21 cellular contexts compared by ENCODE assay signal in the genomic region with DNA sequence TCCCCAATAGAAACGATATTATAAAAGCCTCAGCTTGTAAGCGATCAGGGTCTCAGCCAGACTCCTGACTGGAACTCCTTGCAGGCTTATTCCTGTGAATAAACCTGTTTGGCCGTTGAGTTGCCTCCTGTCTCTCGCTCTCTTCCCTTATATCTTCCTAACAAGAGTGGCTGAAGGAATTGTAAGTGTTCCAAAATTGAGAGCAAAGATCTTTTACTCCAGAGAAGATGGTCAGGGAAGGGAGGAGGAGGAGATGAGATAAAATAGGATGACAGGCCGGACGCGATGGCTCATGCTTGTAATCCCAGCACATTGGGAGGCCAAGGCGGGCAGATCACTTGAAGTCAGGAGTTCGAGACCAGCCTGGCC. TPM values are rescaled to one million over a fixed set of nuclear protein-coding genes. Genes with fewer than 3 reads are reported as not detected.
DNase-seq lines count a peak whose midpoint lies in the region; ATAC-seq, FAIRE-seq and TF ChIP-seq lines count a peak whose summit lies in the region.
"Had no signal": no experiment of that assay in that cellular context is flagged by ENCODE, and none has a peak within 500 bp of the region (broad histone marks: within the 10 kb centered on the region; RNA-seq: fewer than 3 reads in every experiment).

No MANE protein-coding gene starts in this region.

- H3F3A ChIP-seq in smooth muscle cell (ENCODE audit: low read depth), result peaks cover 6% of the 10 kb centered on the region

- H3K4me1 ChIP-seq in OCI-LY3 (ENCODE audit: low read length) (peaks cover 19% of the 10 kb centered on the region), smooth muscle cell (ENCODE audit: low read depth) (peaks cover 17% of the 10 kb centered on the region), upper lobe of left lung (peaks cover 17 to 25% (median 21%) of the 10 kb centered on the region in 4 donors)

- TF ChIP-seq CTCF in OCI-LY3 (IDR thresholded peaks at IDR 0.05; ENCODE audit: low read depth, low read length) (no peak), endothelial cell (IDR thresholded peaks at IDR 0.05; ENCODE audit: unreplicated experiment) (no peak), smooth muscle cell (IDR thresholded peaks at IDR 0.05; ENCODE audit: borderline replicate concordance, insufficient read depth, poor library complexity, severe bottlenecking) (no peak), upper lobe of left lung (IDR thresholded peaks at IDR 0.05) (no peak)

- H3K4me3 ChIP-seq in OCI-LY3 (ENCODE audit: low read length) (no peak overlapping the region), smooth muscle cell (no peak overlapping the region), upper lobe of left lung (no peak overlapping the region)
- H3K4me3 ChIP-seq: SK-N-MC had no signal

- no peak for TF ChIP-seq EP300 in upper lobe of left lung (IDR thresholded peaks at IDR 0.05)

- H3K27me3 Mint-ChIP-seq in activated naive CD8-positive, alpha-beta T cell, result no peaks in the 10 kb centered on the region
- no peaks in the 10 kb centered on the region for H3K27me3 Mint-ChIP-seq in activated naive CD8-positive, alpha-beta T cell treated with anti-CD3 and anti-CD28 coated beads, Interleukin-2, amount 50 U/mL, for 24 hours
- peaks cover 3% of the 10 kb centered on the region for H3K27me3 Mint-ChIP-seq in endothelial cell (ENCODE audit: unreplicated experiment)

- no peak for TF ChIP-seq POLR2A in upper lobe of left lung (IDR thresholded peaks at IDR 0.05)

- no peaks in the 10 kb centered on the region for H3K9me3 Mint-ChIP-seq in activated naive CD8-positive, alpha-beta T cell (ENCODE audit: low read depth)
- H3K9me3 Mint-ChIP-seq in activated naive CD8-positive, alpha-beta T cell treated with anti-CD3 and anti-CD28 coated beads, Interleukin-2, amount 50 U/mL, for 24 hours, result no peaks in the 10 kb centered on the region
- H3K9me3 Mint-ChIP-seq in endothelial cell (ENCODE audit: unreplicated experiment), result no peaks in the 10 kb centered on the region
- H3K9me3 Mint-ChIP-seq: H9 had no signal

- no peak overlapping the region for H3K9ac ChIP-seq in OCI-LY3 (ENCODE audit: low read length)
- no peak overlapping the region for H3K9ac ChIP-seq in smooth muscle cell (ENCODE audit: low read depth)
- H3K9ac ChIP-seq: BLaER1 treated with 17β-estradiol and CSF1 and Interleukin-3, amounts not matched to agents 10 nM and 100 nM had no signal

- ATAC-seq in activated naive CD8-positive, alpha-beta T cell treated with anti-CD3 and anti-CD28 coated beads, Interleukin-2, amount 50 U/mL, for 24 hours, result no peak
- ATAC-seq in upper lobe of left lung (ENCODE audit: low FRiP score in 2 of 2), result no peak

- no peaks in the 10 kb centered on the region for H4K20me1 ChIP-seq in OCI-LY3 (ENCODE audit: insufficient read depth, low read length)
- no peaks in the 10 kb centered on the region for H4K20me1 ChIP-seq in smooth muscle cell (ENCODE audit: low read depth)

- DNase-seq in activated naive CD8-positive, alpha-beta T cell treated with anti-CD3 and anti-CD28 coated beads, Interleukin-2, amount 50 U/mL, for 24 hours, result no peak
- DNase-seq in endothelial cell (ENCODE audit: low spot score) (no peak), smooth muscle cell (lab: John Stamatoyannopoulos, UW; ENCODE audit: unreplicated experiment) (no peak), upper lobe of left lung (no peak), RCC 7860 (ENCODE audit: low spot score) (no peak), HCEC 1CT (no peak)
- DNase-seq: DMS 273 treated with DMSO at 0.1 percent for 48 hours, H9, IMR-90, Kasumi-1, NCI-H1417, NCI-H2029, NCI-H510A, NCI-H774, Right ventricle myocardium superior had no signal

- H3K36me3 Mint-ChIP-seq in activated naive CD8-positive, alpha-beta T cell, result no peaks in the 10 kb centered on the region
- peaks cover 7% of the 10 kb centered on the region for H3K36me3 Mint-ChIP-seq in activated naive CD8-positive, alpha-beta T cell treated with anti-CD3 and anti-CD28 coated beads, Interleukin-2, amount 50 U/mL, for 24 hours (ENCODE audit: low read depth)
- H3K36me3 Mint-ChIP-seq in endothelial cell (ENCODE audit: low read depth, unreplicated experiment), result no peaks in the 10 kb centered on the region

- peaks cover 14% of the 10 kb centered on the region for H3K4me1 Mint-ChIP-seq in activated naive CD8-positive, alpha-beta T cell (ENCODE audit: low read depth)
- H3K4me1 Mint-ChIP-seq in activated naive CD8-positive, alpha-beta T cell treated with anti-CD3 and anti-CD28 coated beads, Interleukin-2, amount 50 U/mL, for 24 hours, result peaks cover 16% of the 10 kb centered on the region
- H3K4me1 Mint-ChIP-seq in endothelial cell (ENCODE audit: unreplicated experiment), result peaks cover 13% of the 10 kb centered on the region

- H3K36me3 ChIP-seq in OCI-LY3 (replicated peaks; ENCODE audit: low read depth, low read length) (peaks cover 17% of the 10 kb centered on the region), smooth muscle cell (ENCODE audit: low read depth) (no peaks in the 10 kb centered on the region), upper lobe of left lung (peaks cover 0 to 12% (median 2%) of the 10 kb centered on the region in 4 donors)

- 0 out of 2 replicates have a peak overlapping the region, but pooled peaks have one; percentile 79 for H2AFZ ChIP-seq in OCI-LY3 (ENCODE audit: low read depth, low read length)
- peak overlapping the region; percentile 51 for H2AFZ ChIP-seq in smooth muscle cell (ENCODE audit: low read depth)

- H3K27me3 ChIP-seq in OCI-LY3 (ENCODE audit: low read depth, low read length) (no peaks in the 10 kb centered on the region), smooth muscle cell (ENCODE audit: low read depth) (no peaks in the 10 kb centered on the region), upper lobe of left lung (no peaks in the 10 kb centered on the region)
- H3K27me3 ChIP-seq: BLaER1 treated with 17β-estradiol and CSF1 and Interleukin-3, amounts not matched to agents 10 nM and 100 nM had no signal

- no peaks in the 10 kb centered on the region for H3K9me3 ChIP-seq in OCI-LY3 (ENCODE audit: insufficient read depth, low read length)
- no peaks in the 10 kb centered on the region for H3K9me3 ChIP-seq in smooth muscle cell (replicated peaks; ENCODE audit: low read depth)
- no peaks in the 10 kb centered on the region for H3K9me3 ChIP-seq in upper lobe of left lung
- H3K9me3 ChIP-seq: BLaER1 treated with 17β-estradiol and CSF1 and Interleukin-3, amounts not matched to agents 10 nM and 100 nM had no signal

- WGBS in smooth muscle cell (ENCODE audit: low lambda C conversion rate), result 86% methylated on average over 9 of the region's 9 CpGs
- 73 to 89% methylated on average over 9 of the region's 9 CpGs for WGBS in upper lobe of left lung, 2 donors

- H3K4me2 ChIP-seq in OCI-LY3 (ENCODE audit: low read length) (no peak overlapping the region), smooth muscle cell (no peak overlapping the region)

- H3K27ac ChIP-seq in OCI-LY3 (ENCODE audit: low read length), result no peak overlapping the region
- no peak overlapping the region for H3K27ac ChIP-seq in smooth muscle cell (ENCODE audit: low read depth)
- no peak overlapping the region for H3K27ac ChIP-seq in upper lobe of left lung
- H3K27ac ChIP-seq: BLaER1 treated with 17β-estradiol and CSF1 and Interleukin-3, amounts not matched to agents 10 nM and 100 nM; SK-N-MC had no signal

- FAIRE-seq in RCC 7860 (lab: Jason Lieb, UNC), result no peak
- FAIRE-seq: A204.1, GM12892 had no signal

- H3K27ac Mint-ChIP-seq in activated naive CD8-positive, alpha-beta T cell, result peak overlapping the region; percentile 50
- H3K27ac Mint-ChIP-seq in activated naive CD8-positive, alpha-beta T cell treated with anti-CD3 and anti-CD28 coated beads, Interleukin-2, amount 50 U/mL, for 24 hours, result no peak overlapping the region
- no peak overlapping the region for H3K27ac Mint-ChIP-seq in endothelial cell (ENCODE audit: unreplicated experiment)
- H3K27ac Mint-ChIP-seq: H9 had no signal

- H3K79me2 ChIP-seq in OCI-LY3 (ENCODE audit: low read length), result peaks cover 28% of the 10 kb centered on the region
- no peaks in the 10 kb centered on the region for H3K79me2 ChIP-seq in smooth muscle cell (ENCODE audit: low read depth)

- peak overlapping the region; percentile 15 for H3K4me3 Mint-ChIP-seq in activated naive CD8-positive, alpha-beta T cell
- no peak overlapping the region for H3K4me3 Mint-ChIP-seq in activated naive CD8-positive, alpha-beta T cell treated with anti-CD3 and anti-CD28 coated beads, Interleukin-2, amount 50 U/mL, for 24 hours
- H3K4me3 Mint-ChIP-seq in endothelial cell (ENCODE audit: unreplicated experiment), result peak overlapping the region; percentile 22

RNA-seq across cellular contexts. Expression of gene SLC37A4, which starts 1.2 kb away (rescaled TPM):
- 21.9 TPM for total RNA-seq in endothelial cell (ENCODE audit: unreplicated experiment)
- 17.5 and 22.3 TPM in 2 replicates for total RNA-seq in smooth muscle cell
- polyA plus RNA-seq in smooth muscle cell, result 22.8 and 28.9 TPM in 2 replicates
- 10 to 100 TPM; 11.4 to 29.0 (median 19.9) TPM for total RNA-seq in upper lobe of left lung

RNA-seq across cellular contexts. Expression of gene TRAPPC4, which starts 13.3 kb away (rescaled TPM):
- 60.4 TPM for total RNA-seq in endothelial cell (ENCODE audit: unreplicated experiment)
- 55.2 and 103 TPM in 2 replicates for total RNA-seq in smooth muscle cell
- polyA plus RNA-seq in smooth muscle cell, result 157 and 168 TPM in 2 replicates
- 10 to 100 TPM; 44.2 to 77.5 (median 63.6) TPM for total RNA-seq in upper lobe of left lung

RNA-seq across cellular contexts. Expression of gene RPS25, which starts 13.8 kb away (rescaled TPM):
- total RNA-seq in endothelial cell (ENCODE audit: unreplicated experiment), result 1,293 TPM
- total RNA-seq in smooth muscle cell, result 1,510 and 1,616 TPM in 2 replicates
- 975 and 1,078 TPM in 2 replicates for polyA plus RNA-seq in smooth muscle cell
- total RNA-seq in upper lobe of left lung, result 1,000 to 10,000 TPM in 2 of 6 donors, 100 to 1,000 TPM in 4; 253 to 1,288 (median 830) TPM

RNA-seq across cellular contexts. Expression of gene HYOU1, which starts 25.1 kb away (rescaled TPM):
- total RNA-seq in endothelial cell (ENCODE audit: unreplicated experiment) (243 TPM), smooth muscle cell (98.1 and 122 TPM in 2 replicates), upper lobe of left lung (100 to 1,000 TPM in 1 of 6 donors, 10 to 100 TPM in 5; 33.5 to 202 (median 72.7) TPM)
- 79.8 and 90.4 TPM in 2 replicates for polyA plus RNA-seq in smooth muscle cell

RNA-seq across cellular contexts. Expression of gene CENATAC, which starts 34.0 kb away (rescaled TPM):
- 34.7 TPM for total RNA-seq in endothelial cell (ENCODE audit: unreplicated experiment)
- 14.9 and 17.8 TPM in 2 replicates for total RNA-seq in smooth muscle cell
- 5.3 and 20.9 TPM in 2 replicates for polyA plus RNA-seq in smooth muscle cell
- total RNA-seq in upper lobe of left lung, result 100 to 1,000 TPM in 3 of 6 donors, 10 to 100 TPM in 3; 44.3 to 407 (median 94.3) TPM
